Comparison of ENCODE assay signal across 1 cellular context in genomic region chr7:27163776-27164380, GRCh38.
A peak's percentile ranks its signal among the peaks of the same experiment; 100 is the strongest.
TF ChIP-seq lines count a peak whose summit lies in the region.

No MANE protein-coding gene starts in this region.

TF ChIP-seq in GM23338, 12 proteins besides CTCF, POLR2A, EP300 and RAD21 (continued from another document):
- no peak for TF ChIP-seq ZNF462 (CRISPR knock-in tag; IDR thresholded peaks at IDR 0.05)
- no peak for TF ChIP-seq ETS1 (IDR thresholded peaks at IDR 0.05)
- TF ChIP-seq STAT1 (IDR thresholded peaks at IDR 0.05; ENCODE audit: unreplicated experiment), result no peak
- no peak for TF ChIP-seq POLR2AphosphoS5 (IDR thresholded peaks at IDR 0.05; ENCODE audit: low read depth)
- no peak for TF ChIP-seq ZNF331 (CRISPR knock-in tag; IDR thresholded peaks at IDR 0.05; ENCODE audit: low read depth)
- no peak for TF ChIP-seq JUNB (IDR thresholded peaks at IDR 0.05; ENCODE audit: unreplicated experiment)
- TF ChIP-seq NANOG (IDR thresholded peaks at IDR 0.05; ENCODE audit: borderline replicate concordance), result no peak
- no peak for TF ChIP-seq ZNF114 (CRISPR knock-in tag; IDR thresholded peaks at IDR 0.05)
- peak; percentile 3 for TF ChIP-seq EZH2phosphoT487 (IDR thresholded peaks at IDR 0.05; ENCODE audit: unreplicated experiment)
- TF ChIP-seq, protein P1, sequence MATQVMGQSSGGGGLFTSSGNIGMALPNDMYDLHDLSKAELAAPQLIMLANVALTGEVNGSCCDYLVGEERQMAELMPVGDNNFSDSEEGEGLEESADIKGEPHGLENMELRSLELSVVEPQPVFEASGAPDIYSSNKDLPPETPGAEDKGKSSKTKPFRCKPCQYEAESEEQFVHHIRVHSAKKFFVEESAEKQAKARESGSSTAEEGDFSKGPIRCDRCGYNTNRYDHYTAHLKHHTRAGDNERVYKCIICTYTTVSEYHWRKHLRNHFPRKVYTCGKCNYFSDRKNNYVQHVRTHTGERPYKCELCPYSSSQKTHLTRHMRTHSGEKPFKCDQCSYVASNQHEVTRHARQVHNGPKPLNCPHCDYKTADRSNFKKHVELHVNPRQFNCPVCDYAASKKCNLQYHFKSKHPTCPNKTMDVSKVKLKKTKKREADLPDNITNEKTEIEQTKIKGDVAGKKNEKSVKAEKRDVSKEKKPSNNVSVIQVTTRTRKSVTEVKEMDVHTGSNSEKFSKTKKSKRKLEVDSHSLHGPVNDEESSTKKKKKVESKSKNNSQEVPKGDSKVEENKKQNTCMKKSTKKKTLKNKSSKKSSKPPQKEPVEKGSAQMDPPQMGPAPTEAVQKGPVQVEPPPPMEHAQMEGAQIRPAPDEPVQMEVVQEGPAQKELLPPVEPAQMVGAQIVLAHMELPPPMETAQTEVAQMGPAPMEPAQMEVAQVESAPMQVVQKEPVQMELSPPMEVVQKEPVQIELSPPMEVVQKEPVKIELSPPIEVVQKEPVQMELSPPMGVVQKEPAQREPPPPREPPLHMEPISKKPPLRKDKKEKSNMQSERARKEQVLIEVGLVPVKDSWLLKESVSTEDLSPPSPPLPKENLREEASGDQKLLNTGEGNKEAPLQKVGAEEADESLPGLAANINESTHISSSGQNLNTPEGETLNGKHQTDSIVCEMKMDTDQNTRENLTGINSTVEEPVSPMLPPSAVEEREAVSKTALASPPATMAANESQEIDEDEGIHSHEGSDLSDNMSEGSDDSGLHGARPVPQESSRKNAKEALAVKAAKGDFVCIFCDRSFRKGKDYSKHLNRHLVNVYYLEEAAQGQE (IDR thresholded peaks at IDR 0.05; ENCODE audit: unreplicated experiment), result no peak
- TF ChIP-seq EZH2 (IDR thresholded peaks at IDR 0.05; ENCODE audit: low read depth, unreplicated experiment), result peak; percentile 84
